In the genomic region with DNA sequence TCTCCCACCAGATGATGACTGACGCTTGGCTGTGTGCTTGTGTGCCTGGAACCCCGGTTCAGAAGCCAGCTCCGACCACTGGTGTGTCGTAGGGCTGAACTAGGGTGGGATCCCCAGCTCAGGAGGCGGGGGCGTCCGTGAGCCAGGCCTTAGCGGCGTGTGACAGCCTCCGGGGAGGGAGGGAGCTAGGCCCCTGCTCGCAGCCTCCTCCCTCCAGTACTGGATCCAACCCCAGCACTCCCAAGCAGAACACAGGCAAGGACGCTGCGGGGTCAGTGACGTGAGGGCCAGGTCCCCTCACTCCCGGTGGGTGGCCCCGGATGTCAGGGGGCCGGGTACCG, we compare ENCODE assay signal across 8 cellular contexts. TPM values are rescaled to one million over a fixed set of nuclear protein-coding genes. Genes with fewer than 3 reads are reported as not detected.
A peak's percentile ranks its signal among the peaks of the same experiment; 100 is the strongest.
DNase-seq lines count a peak whose midpoint lies in the region; ATAC-seq, FAIRE-seq and TF ChIP-seq lines count a peak whose summit lies in the region.

No MANE protein-coding gene starts in this region.

- peak overlapping the region; percentile 72; the same call in 1 of the 2 replicates for H2BK15ac ChIP-seq in H1 (ENCODE audit: low read length)

- no peak overlapping the region for H3K27ac ChIP-seq in H1 (ENCODE audit: low read depth, low read length)

- H3K36me3 ChIP-seq in H1 (ENCODE audit: control insufficient read depth in 2 of 4, insufficient read depth in 4 of 4, low read length in 3 of 4) (no peaks in the 10 kb centered on the region), mucosa of stomach (ENCODE audit: control insufficient read depth, insufficient read depth, low read length) (no peaks in the 10 kb centered on the region)

- peak overlapping the region; percentile 85 to 91 for H3K4me2 ChIP-seq in H1 (ENCODE audit: insufficient read depth in 1 of 2, low read depth in 2 of 2, low read length in 2 of 2)

- CTCF ChIA-PET in Calu3 (lab: Charles Lee) = interaction anchor here (0.5 to 1.3 kb wide), 13 partner anchors 12 to 841 kb away, joined by 3 to 11 read pairs (median 5); partner anchors contain the start of genes POLR3H, TEF and XRCC6
- CTCF ChIA-PET in H1 (lab: Charles Lee; ENCODE audit: partially characterized antibody) = interaction anchor here (0.8 to 8.0 kb wide), 8 partner anchors 8 to 186 kb away, joined by 3 to 63 read pairs (median 4); no protein-coding TSS in a partner anchor

- H3K27me3 Mint-ChIP-seq in Calu3 (ENCODE audit: unreplicated experiment) = no peaks in the 10 kb centered on the region

- intact Hi-C loops in Calu3 (cut with micrococcal nuclease; ENCODE audit: unreplicated experiment) = no loop called here

- no peak overlapping the region for H3K14ac ChIP-seq in H1 (ENCODE audit: insufficient read length)

- TF ChIP-seq CTCF in Calu3 (IDR thresholded peaks at IDR 0.05; ENCODE audit: unreplicated experiment) (no peak), H1 (IDR thresholded peaks at IDR 0.05; ENCODE audit: control extremely low read depth in 1 of 3, insufficient read depth in 1 of 3, low read depth in 1 of 3, low read length in 3 of 3) (peak in 1 of 3 experiments; percentile 16; a peak in 1 of 4 replicates)

- peak overlapping the region; percentile 42 for H4K91ac ChIP-seq in H1 (replicated peaks; ENCODE audit: insufficient read length, low read length)

- FAIRE-seq in H1 (lab: Jason Lieb, UNC) = no peak

- DNase-seq in Calu3 (peak; percentile 12), RPMI7951 (ENCODE audit: low read depth) (peak; percentile 15), H1 (ENCODE audit: low read depth in 1 of 2, low spot score in 2 of 2) (peak; percentile 17 to 59), middle frontal gyrus (ENCODE audit: extremely low spot score, low spot score) (no peak), activated gamma-delta T cell treated with Interleukin-2 at 50 U/mL for 16 hours (no peak)

- no peak for TF ChIP-seq EP300 in H1 (IDR thresholded peaks at IDR 0.05; ENCODE audit: borderline replicate concordance in 1 of 2, low read depth in 2 of 2, low read length in 2 of 2)

- no peaks in the 10 kb centered on the region for H3K9me3 Mint-ChIP-seq in Calu3 (ENCODE audit: low read depth, unreplicated experiment)

- peak overlapping the region; percentile 74 to 87 (median 82) for H3K4me3 ChIP-seq in H1 (ENCODE audit: extremely low read depth in 1 of 4, insufficient read depth in 2 of 4, low read depth in 3 of 4, low read length in 4 of 4)
- H3K4me3 ChIP-seq in mucosa of stomach (ENCODE audit: low read length) = peak overlapping the region; percentile 14

- no peak for TF ChIP-seq RAD21 in H1 (IDR thresholded peaks at IDR 0.05 in 1 of 2, conservative IDR thresholded peaks at IDR 0.05 in 1 of 2; ENCODE audit: low read depth in 2 of 2, low read length in 2 of 2)

- peaks cover 43% of the 10 kb centered on the region for H3K36me3 Mint-ChIP-seq in Calu3 (ENCODE audit: insufficient read depth, unreplicated experiment)

- H3K23ac ChIP-seq in H1 (ENCODE audit: insufficient read length) = no peak overlapping the region

- peaks cover 0 to 3% of the 10 kb centered on the region in 2 experiments; a peak in 1 of 4 replicates for H3K9me3 ChIP-seq in H1 (ENCODE audit: insufficient read depth in 2 of 2, low read depth in 1 of 2, low read length in 1 of 2)
- no peaks in the 10 kb centered on the region for H3K9me3 ChIP-seq in mucosa of stomach (ENCODE audit: control insufficient read depth, low read length)

- BruUV-seq in Calu3 (replicated peaks; lab: Mats Ljungman, UMichigan) = no TSS peak

- H4K20me1 ChIP-seq in H1 (replicated peaks in 1 of 2; ENCODE audit: control insufficient read depth in 1 of 2, insufficient read depth in 2 of 2, low read length in 2 of 2) = no peaks in the 10 kb centered on the region

- H3K27me3 ChIP-seq in H1 (replicated peaks in 1 of 4; ENCODE audit: control insufficient read depth in 3 of 4, extremely low read depth in 1 of 4, insufficient read depth in 3 of 4, low read length in 3 of 4) = no peaks in the 10 kb centered on the region
- H3K27me3 ChIP-seq in mucosa of stomach (ENCODE audit: control insufficient read depth, insufficient read depth, low read length) = no peaks in the 10 kb centered on the region

- peak overlapping the region; percentile 48 for H3K18ac ChIP-seq in H1 (ENCODE audit: extremely low read depth, low read length)

- H2BK5ac ChIP-seq in H1 (ENCODE audit: low read depth, low read length) = 0 out of 2 replicates have a peak overlapping the region, but pooled peaks have one; percentile 35

- H3K4me1 Mint-ChIP-seq in Calu3 (ENCODE audit: low read depth, unreplicated experiment) = peaks cover 9% of the 10 kb centered on the region

- peak in 1 of 2 experiments; percentile 0; a peak in 1 of 3 replicates for TF ChIP-seq POLR2A in H1 (IDR thresholded peaks at IDR 0.05; ENCODE audit: control extremely low read depth in 1 of 2, low read depth in 2 of 2, low read length in 2 of 2)

- H3K56ac ChIP-seq in H1 (replicated peaks; ENCODE audit: insufficient read length, low read depth, low read length) = no peak overlapping the region

- peak overlapping the region; percentile 89 for H3K4me3 Mint-ChIP-seq in Calu3 (ENCODE audit: low read depth, unreplicated experiment)

- ATAC-seq in GM21717 (IDR thresholded peaks at IDR 0.05; ENCODE audit: unreplicated experiment) = peak; percentile 10
- ATAC-seq in HG02885 (IDR thresholded peaks at IDR 0.05; ENCODE audit: poor library complexity, unreplicated experiment) = no peak

- H2BK12ac ChIP-seq in H1 (ENCODE audit: low read depth, low read length) = peak overlapping the region; percentile 39; the same call in 1 of the 2 replicates

- H2BK120ac ChIP-seq in H1 (replicated peaks; ENCODE audit: low read depth, low read length) = no peak overlapping the region

- POLR2A ChIA-PET in H1 (lab: Charles Lee; ENCODE audit: partially characterized antibody) = interaction anchor here (0.8 to 4.2 kb wide), 25 partner anchors 8 to 303 kb away, joined by 3 to 42 read pairs (median 5); partner anchors contain the start of genes RANGAP1, TEF and TOB2

- H4K5ac ChIP-seq in H1 (ENCODE audit: insufficient read length, low read depth, low read length) = no peak overlapping the region

- H3K9ac ChIP-seq in H1 (replicated peaks in 1 of 4; ENCODE audit: extremely low read depth in 1 of 4, low read depth in 3 of 4, low read length in 3 of 4) = peak overlapping the region; percentile 8 to 59 (median 54); a peak in 6 of 7 replicates
- peak overlapping the region; percentile 88 for H3K9ac ChIP-seq in mucosa of stomach (ENCODE audit: low read length)

- 9% methylated on average over 18 of the region's 18 CpGs; no CpG with 5 or more reads in 1 of the 2 experiments for WGBS in H1 (ENCODE audit: extremely low coverage in 1 of 2, insufficient coverage in 1 of 2, insufficient read length in 1 of 2, insufficient replicate concordance in 2 of 2, low coverage in 1 of 2, low lambda C conversion rate in 2 of 2, missing lambda C conversion rate in 1 of 2), 2 experiments

- H4K8ac ChIP-seq in H1 (ENCODE audit: extremely low read depth, insufficient read depth, low read length) = peak overlapping the region; percentile 68; the same call in 1 of the 2 replicates

- no peaks in the 10 kb centered on the region for H3K79me1 ChIP-seq in H1 (ENCODE audit: low read depth, low read length)

- peak overlapping the region; percentile 47 for H3K4ac ChIP-seq in H1 (replicated peaks; ENCODE audit: insufficient read length, low read depth, low read length)

- peak overlapping the region; percentile 60; the same call in 1 of the 2 replicates for H2AFZ ChIP-seq in H1 (ENCODE audit: low read length)

- H3K4me1 ChIP-seq in H1 (replicated peaks in 1 of 4; ENCODE audit: control insufficient read depth in 3 of 4, insufficient read depth in 4 of 4, low read length in 3 of 4) (peaks cover 0 to 8% (median 4%) of the 10 kb centered on the region in 4 experiments; a peak in 4 of 7 replicates), mucosa of stomach (ENCODE audit: control insufficient read depth, insufficient read depth, low read length) (peaks cover 31% of the 10 kb centered on the region)

- H3K27ac Mint-ChIP-seq in Calu3 (ENCODE audit: unreplicated experiment) = peak overlapping the region; percentile 84

- H2BK20ac ChIP-seq in H1 (ENCODE audit: low read length) = no peak overlapping the region

- H3K79me2 ChIP-seq in H1 (ENCODE audit: control insufficient read depth in 1 of 2, insufficient read depth in 2 of 2, low read length in 2 of 2) = no peaks in the 10 kb centered on the region

- peaks cover 6% of the 10 kb centered on the region; the same call in 1 of the 2 replicates for H3K23me2 ChIP-seq in H1 (ENCODE audit: low read depth, low read length)

- H2AK5ac ChIP-seq in H1 (ENCODE audit: low read depth, low read length) = no peak overlapping the region

RNA-seq across cellular contexts. Expression of gene PMM1, which starts 0.4 kb away (rescaled TPM):
- total RNA-seq in Calu3 (2022) = 18.0 and 20.6 TPM in 2 replicates
- 24.2 and 25.9 TPM in 2 replicates for total RNA-seq in RPMI7951 (2014; rRNA removed; shearing (Covaris generic))
- 10.8 and 11.3 TPM in 2 replicates for total RNA-seq in H1 (2021; fragmentation: NEBNext Ultra II Directional; extraction: Animal tissue kit (Norgen Biotek cat#: 25700))
- 20.0 and 27.3 TPM in 2 replicates for polyA plus RNA-seq in H1 (2011; rRNA removed)
- polyA plus RNA-seq in H1 (2011; cell fraction: cytosol; rRNA removed) = 26.5 TPM
- polyA plus RNA-seq in H1 (2011; cell fraction: nucleus; rRNA removed) = 26.4 TPM
- polyA plus RNA-seq in H1 (2012, experiment 1 of 2) = 13.1 to 20.0 TPM (median 18.0 TPM) in 4 replicates
- 19.2 TPM for polyA plus RNA-seq in H1 (2012, experiment 2 of 2)
- polyA plus RNA-seq in H1 (2013, experiment 1 of 2) = 9.3 TPM
- polyA plus RNA-seq in H1 (2013, experiment 2 of 2) = 8.9 TPM
- polyA minus RNA-seq in H1 (2011; rRNA and poly(A)+ RNA removed) = 6.1 and 10.0 TPM in 2 replicates
- polyA minus RNA-seq in H1 (2011; cell fraction: cytosol; rRNA and poly(A)+ RNA removed) = 7.9 TPM
- 7.9 TPM for polyA minus RNA-seq in H1 (2011; cell fraction: nucleus; rRNA and poly(A)+ RNA removed)

RNA-seq across cellular contexts. Expression of gene CSDC2, which starts 28.4 kb away (rescaled TPM):
- total RNA-seq in Calu3 (2022) = not detected in 2 replicates
- total RNA-seq in RPMI7951 (2014; rRNA removed; shearing (Covaris generic)) = not detected in 2 replicates
- 2.3 and 2.6 TPM in 2 replicates for total RNA-seq in H1 (2021; fragmentation: NEBNext Ultra II Directional; extraction: Animal tissue kit (Norgen Biotek cat#: 25700))
- 2.0 and 3.2 TPM in 2 replicates for polyA plus RNA-seq in H1 (2011; rRNA removed)
- polyA plus RNA-seq in H1 (2011; cell fraction: cytosol; rRNA removed) = 2.0 TPM
- 7.0 TPM for polyA plus RNA-seq in H1 (2011; cell fraction: nucleus; rRNA removed)
- 0.91 to 2.2 TPM (median 2.0 TPM) in 4 replicates for polyA plus RNA-seq in H1 (2012, experiment 1 of 2)
- 1.6 TPM for polyA plus RNA-seq in H1 (2012, experiment 2 of 2)
- 2.2 TPM for polyA plus RNA-seq in H1 (2013, experiment 1 of 2)
- 1.9 TPM for polyA plus RNA-seq in H1 (2013, experiment 2 of 2)
- 0.56 and 0.88 TPM in 2 replicates for polyA minus RNA-seq in H1 (2011; rRNA and poly(A)+ RNA removed)
- 0.66 TPM for polyA minus RNA-seq in H1 (2011; cell fraction: cytosol; rRNA and poly(A)+ RNA removed)
- 1.4 TPM for polyA minus RNA-seq in H1 (2011; cell fraction: nucleus; rRNA and poly(A)+ RNA removed)

RNA-seq across cellular contexts. Expression of gene DESI1, which starts 31.6 kb away (rescaled TPM):
- 63.7 and 64.5 TPM in 2 replicates for total RNA-seq in Calu3 (2022)
- total RNA-seq in RPMI7951 (2014; rRNA removed; shearing (Covaris generic)) = 14.1 and 24.3 TPM in 2 replicates
- 33.7 and 34.3 TPM in 2 replicates for total RNA-seq in H1 (2021; fragmentation: NEBNext Ultra II Directional; extraction: Animal tissue kit (Norgen Biotek cat#: 25700))
- polyA plus RNA-seq in H1 (2011; rRNA removed) = 27.6 and 31.2 TPM in 2 replicates
- 26.4 TPM for polyA plus RNA-seq in H1 (2011; cell fraction: cytosol; rRNA removed)
- 46.5 TPM for polyA plus RNA-seq in H1 (2011; cell fraction: nucleus; rRNA removed)
- polyA plus RNA-seq in H1 (2012, experiment 1 of 2) = 23.6 to 27.4 TPM (median 25.6 TPM) in 4 replicates
- polyA plus RNA-seq in H1 (2012, experiment 2 of 2) = 32.8 TPM
- 26.8 TPM for polyA plus RNA-seq in H1 (2013, experiment 1 of 2)
- polyA plus RNA-seq in H1 (2013, experiment 2 of 2) = 26.7 TPM
- polyA minus RNA-seq in H1 (2011; rRNA and poly(A)+ RNA removed) = 46.3 and 52.8 TPM in 2 replicates
- polyA minus RNA-seq in H1 (2011; cell fraction: cytosol; rRNA and poly(A)+ RNA removed) = 19.9 TPM
- 27.0 TPM for polyA minus RNA-seq in H1 (2011; cell fraction: nucleus; rRNA and poly(A)+ RNA removed)

RNA-seq across cellular contexts. Expression of gene XRCC6, which starts 31.9 kb away (rescaled TPM):
- total RNA-seq in Calu3 (2022) = 369 and 401 TPM in 2 replicates
- 369 and 407 TPM in 2 replicates for total RNA-seq in RPMI7951 (2014; rRNA removed; shearing (Covaris generic))
- total RNA-seq in H1 (2021; fragmentation: NEBNext Ultra II Directional; extraction: Animal tissue kit (Norgen Biotek cat#: 25700)) = 488 and 490 TPM in 2 replicates
- 150 and 157 TPM in 2 replicates for polyA plus RNA-seq in H1 (2011; rRNA removed)
- 241 TPM for polyA plus RNA-seq in H1 (2011; cell fraction: cytosol; rRNA removed)
- polyA plus RNA-seq in H1 (2011; cell fraction: nucleus; rRNA removed) = 150 TPM
- 499 to 810 TPM (median 507 TPM) in 4 replicates for polyA plus RNA-seq in H1 (2012, experiment 1 of 2)
- 178 TPM for polyA plus RNA-seq in H1 (2012, experiment 2 of 2)
- polyA plus RNA-seq in H1 (2013, experiment 1 of 2) = 330 TPM
- 315 TPM for polyA plus RNA-seq in H1 (2013, experiment 2 of 2)
- polyA minus RNA-seq in H1 (2011; rRNA and poly(A)+ RNA removed) = 161 and 200 TPM in 2 replicates
- 117 TPM for polyA minus RNA-seq in H1 (2011; cell fraction: cytosol; rRNA and poly(A)+ RNA removed)
- polyA minus RNA-seq in H1 (2011; cell fraction: nucleus; rRNA and poly(A)+ RNA removed) = 55.9 TPM

RNA-seq across cellular contexts. Expression of gene POLR3H, which starts 45.0 kb away (rescaled TPM):
- 49.7 and 53.8 TPM in 2 replicates for total RNA-seq in Calu3 (2022)
- 11.5 and 14.0 TPM in 2 replicates for total RNA-seq in RPMI7951 (2014; rRNA removed; shearing (Covaris generic))
- 34.5 and 39.2 TPM in 2 replicates for total RNA-seq in H1 (2021; fragmentation: NEBNext Ultra II Directional; extraction: Animal tissue kit (Norgen Biotek cat#: 25700))
- polyA plus RNA-seq in H1 (2011; rRNA removed) = 29.7 and 34.0 TPM in 2 replicates
- 31.1 TPM for polyA plus RNA-seq in H1 (2011; cell fraction: cytosol; rRNA removed)
- 26.9 TPM for polyA plus RNA-seq in H1 (2011; cell fraction: nucleus; rRNA removed)
- 25.7 to 32.5 TPM (median 29.8 TPM) in 4 replicates for polyA plus RNA-seq in H1 (2012, experiment 1 of 2)
- 20.3 TPM for polyA plus RNA-seq in H1 (2012, experiment 2 of 2)
- polyA plus RNA-seq in H1 (2013, experiment 1 of 2) = 15.7 TPM
- 16.1 TPM for polyA plus RNA-seq in H1 (2013, experiment 2 of 2)
- 36.6 and 42.9 TPM in 2 replicates for polyA minus RNA-seq in H1 (2011; rRNA and poly(A)+ RNA removed)
- 14.5 TPM for polyA minus RNA-seq in H1 (2011; cell fraction: cytosol; rRNA and poly(A)+ RNA removed)
- polyA minus RNA-seq in H1 (2011; cell fraction: nucleus; rRNA and poly(A)+ RNA removed) = 24.5 TPM

Comparison
In these comparisons a context has a peak if more than half of its experiments do, and no peak if none do; other contexts are left out.
1. DNase-seq: peak in Calu3 (single experiment), RPMI7951 (single experiment) and H1 (2 of 2); none in middle frontal gyrus (single experiment) and activated gamma-delta T cell treated with Interleukin-2 at 50 U/mL for 16 hours (single experiment).